ENCODE assay signal across 9 cellular contexts in genomic region chr15:48559270-48559669, GRCh38.
DNase-seq lines count a peak whose midpoint lies in the region; ATAC-seq and TF ChIP-seq lines count a peak whose summit lies in the region.
"Had no signal": no experiment of that assay in that cellular context is flagged by ENCODE, and none has a peak within 500 bp of the region (broad histone marks: within the 10 kb centered on the region; RNA-seq: fewer than 3 reads in every experiment).

No MANE protein-coding gene starts in this region.

- POLR2A ChIA-PET in CD8-positive, alpha-beta T cell (lab: Charles Lee), result no interaction called here

- no peak overlapping the region for H3K27ac Mint-ChIP-seq in CD8-positive, alpha-beta T cell

- no peak overlapping the region for H3K4me3 Mint-ChIP-seq in CD8-positive, alpha-beta T cell

- no peaks in the 10 kb centered on the region for H3K36me3 ChIP-seq in CD8-positive, alpha-beta T cell (ENCODE audit: insufficient read depth, low read length)

- DNase-seq in EH (ENCODE audit: low read depth) (peak; percentile 96), amniotic stem cell (lab: John Stamatoyannopoulos, UW) (peak; percentile 47), iPS DF 4.7 (ENCODE audit: extremely low read depth, low spot score) (peak; percentile 5), renal cortical epithelial cell (ENCODE audit: low read depth) (peak; percentile 41), NCI-H524 treated with DMSO at 0.1 percent for 48 hours (lab: John Stamatoyannopoulos, UW) (no peak), NCI-H1694 (lab: John Stamatoyannopoulos, UW) (no peak), NCI-H1105 treated with DMSO at 0.1 percent for 48 hours (lab: John Stamatoyannopoulos, UW) (no peak)
- no peak for DNase-seq in CD8-positive, alpha-beta T cell
- DNase-seq: NCI-H345 had no signal

- H3K4me1 Mint-ChIP-seq in CD8-positive, alpha-beta T cell (ENCODE audit: low read depth), result no peaks in the 10 kb centered on the region

- H3K4me1 ChIP-seq in CD8-positive, alpha-beta T cell (ENCODE audit: insufficient read depth, low read length), result no peaks in the 10 kb centered on the region

- no peaks in the 10 kb centered on the region for H3K36me3 Mint-ChIP-seq in CD8-positive, alpha-beta T cell

- no peak for TF ChIP-seq CTCF in CD8-positive, alpha-beta T cell (IDR thresholded peaks at IDR 0.05)

- H3K27ac ChIP-seq in CD8-positive, alpha-beta T cell (ENCODE audit: low read depth, low read length), result no peak overlapping the region

- no peaks in the 10 kb centered on the region for H3K9me3 ChIP-seq in CD8-positive, alpha-beta T cell (ENCODE audit: low read length)

- intact Hi-C loops in CD8-positive, alpha-beta T cell (cut with DNase I, micrococcal nuclease), result no loop called here

- no peaks in the 10 kb centered on the region for H3K27me3 ChIP-seq in CD8-positive, alpha-beta T cell (ENCODE audit: insufficient read depth, low read length)

- peaks cover 6% of the 10 kb centered on the region for H3K27me3 Mint-ChIP-seq in CD8-positive, alpha-beta T cell (ENCODE audit: low read depth)

- ATAC-seq in CD8-positive, alpha-beta T cell, result no peak

- H3K4me3 ChIP-seq in CD8-positive, alpha-beta T cell (ENCODE audit: low read depth, low read length), result no peak overlapping the region

- CTCF ChIA-PET in CD8-positive, alpha-beta T cell (lab: Charles Lee), result no interaction called here

- no peaks in the 10 kb centered on the region for H3K9me3 Mint-ChIP-seq in CD8-positive, alpha-beta T cell

Comparison
In these comparisons a context has a peak if more than half of its experiments do, and no peak if none do; other contexts are left out.
1. DNase-seq: peak in EH (single experiment), amniotic stem cell (single experiment), iPS DF 4.7 (single experiment) and renal cortical epithelial cell (single experiment); none in NCI-H524 treated with DMSO at 0.1 percent for 48 hours (single experiment), CD8-positive, alpha-beta T cell (0 of 7), NCI-H1694 (single experiment) and NCI-H1105 treated with DMSO at 0.1 percent for 48 hours (single experiment).